ENCODE assay signal across 9 cellular contexts in the genomic region with DNA sequence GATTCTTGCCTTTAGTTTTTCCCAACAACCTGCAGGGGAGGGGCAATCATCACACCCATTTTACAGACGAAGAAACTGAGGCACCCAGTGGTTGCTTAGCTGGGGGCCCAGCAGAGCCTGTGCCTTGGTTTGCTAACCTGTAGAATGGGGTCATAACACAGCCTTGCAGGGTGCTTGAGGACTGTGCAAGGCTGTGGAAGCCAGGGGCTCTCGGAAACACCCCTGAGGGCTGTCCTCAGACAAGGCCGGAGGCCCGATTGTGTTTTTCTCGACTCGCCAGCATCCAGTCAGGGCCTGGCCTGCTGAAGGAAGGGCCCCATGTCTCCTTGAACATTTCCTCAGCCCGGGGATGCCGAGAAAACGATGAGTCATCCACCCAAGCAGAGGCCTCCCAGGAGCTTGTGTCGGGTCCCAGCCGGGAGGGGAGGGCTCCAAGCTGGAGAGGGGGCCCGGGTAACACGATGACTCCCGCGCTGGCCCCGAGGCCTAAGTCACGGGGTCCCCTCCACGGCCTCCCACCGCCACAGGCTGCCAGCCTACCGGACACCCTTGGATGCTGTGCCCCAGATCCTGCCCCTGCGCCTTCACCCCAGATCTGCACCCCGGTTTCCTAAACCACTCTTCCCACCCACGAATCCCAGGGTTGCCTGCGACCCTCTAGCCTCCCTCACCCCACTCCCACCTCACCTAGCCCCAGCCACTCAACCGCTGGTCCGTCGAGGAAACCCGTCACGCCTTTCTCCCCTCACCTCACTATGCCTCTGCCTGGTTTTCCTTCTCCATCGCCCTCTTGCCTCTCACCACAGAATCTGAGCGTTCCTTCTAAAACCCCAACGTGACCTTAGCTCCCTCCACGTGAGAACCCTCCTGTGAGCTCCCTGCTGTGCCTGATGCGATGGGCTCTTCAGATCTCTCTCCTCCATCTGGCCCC. TPM values are rescaled to one million over a fixed set of nuclear protein-coding genes. Genes with fewer than 3 reads are reported as not detected.
DNase-seq lines count a peak whose midpoint lies in the region; ATAC-seq and FAIRE-seq lines count a peak whose summit lies in the region.
"Had no signal": no experiment of that assay in that cellular context is flagged by ENCODE, and none has a peak within 500 bp of the region (broad histone marks: within the 10 kb centered on the region; RNA-seq: fewer than 3 reads in every experiment).

No MANE protein-coding gene starts in this region.

- peak overlapping the region; percentile 19 for H2BK120ac ChIP-seq in mesendoderm (ENCODE audit: low read depth, low read length)

- WGBS in mesendoderm (ENCODE audit: extremely low coverage, insufficient coverage, low lambda C conversion rate), result no CpG with 5 or more reads among the region's 34 CpGs

- H3K27ac ChIP-seq in mesendoderm (ENCODE audit: low read depth, low read length), result no peak overlapping the region
- H3K27ac ChIP-seq: uterus had no signal

- ATAC-seq in HG03159 (IDR thresholded peaks at IDR 0.05; ENCODE audit: unreplicated experiment) (no peak), HG02623 (IDR thresholded peaks at IDR 0.05; ENCODE audit: unreplicated experiment) (no peak)

- H3K23ac ChIP-seq in mesendoderm (ENCODE audit: low read length), result peak overlapping the region; percentile 98

- no peak for FAIRE-seq in GM19239 (lab: Jason Lieb, UNC)

- H3K56ac ChIP-seq in mesendoderm (ENCODE audit: low read length), result peak overlapping the region; percentile 67

- H2BK5ac ChIP-seq in mesendoderm (ENCODE audit: low read length), result peak overlapping the region; percentile 55

- H3K36me3 ChIP-seq in adipocyte (ENCODE audit: control insufficient read depth, insufficient read depth, low read length, severe bottlenecking) (no peaks in the 10 kb centered on the region), mesendoderm (ENCODE audit: control insufficient read depth, insufficient read depth, low read length) (no peaks in the 10 kb centered on the region)
- H3K36me3 ChIP-seq: uterus had no signal

- H3K18ac ChIP-seq in mesendoderm (ENCODE audit: low read length), result peak overlapping the region; percentile 15

- no peak overlapping the region for H4K8ac ChIP-seq in mesendoderm (ENCODE audit: low read depth, low read length)

- H3K79me2 ChIP-seq in mesendoderm (ENCODE audit: control insufficient read depth, insufficient read depth, low read length), result no peaks in the 10 kb centered on the region

- DNase-seq in ELF-1 (ENCODE audit: low read depth, low spot score), result peak; percentile 83
- peak; percentile 61 for DNase-seq in NOMO-1 treated with DMSO at 0.1 percent for 48 hours (lab: John Stamatoyannopoulos, UW; ENCODE audit: unreplicated experiment)
- peak; percentile 81 for DNase-seq in adipocyte (ENCODE audit: low read depth)
- peak; percentile 83 for DNase-seq in mesendoderm
- no peak for DNase-seq in NCI-H1436 (lab: John Stamatoyannopoulos, UW)
- DNase-seq in GM19239 (ENCODE audit: insufficient read length, low spot score), result no peak

- H2AK5ac ChIP-seq in mesendoderm (ENCODE audit: low read length), result peak overlapping the region; percentile 88

- no peaks in the 10 kb centered on the region for H3K27me3 ChIP-seq in adipocyte (replicated peaks; ENCODE audit: control insufficient read depth, insufficient read depth, low read length)
- H3K27me3 ChIP-seq in mesendoderm (ENCODE audit: insufficient read depth, low read length, poor library complexity), result no peaks in the 10 kb centered on the region
- H3K27me3 ChIP-seq: uterus had no signal

- H2BK15ac ChIP-seq in mesendoderm (replicated peaks; ENCODE audit: low read depth), result no peak overlapping the region

- H3K4me2 ChIP-seq in mesendoderm (ENCODE audit: low read length), result no peak overlapping the region

- no peaks in the 10 kb centered on the region for H3K9me3 ChIP-seq in adipocyte (ENCODE audit: control insufficient read depth, low read length)
- H3K9me3 ChIP-seq: uterus had no signal

- H3K4me1 ChIP-seq in adipocyte (ENCODE audit: control insufficient read depth, insufficient read depth, low read length) (peaks cover 31% of the 10 kb centered on the region), mesendoderm (ENCODE audit: control insufficient read depth, low read depth, low read length) (peaks cover 8% of the 10 kb centered on the region)
- H3K4me1 ChIP-seq: uterus had no signal

- no peak overlapping the region for H4K5ac ChIP-seq in mesendoderm (ENCODE audit: low read length)

- H3K79me1 ChIP-seq in mesendoderm (ENCODE audit: low read length), result no peaks in the 10 kb centered on the region

- no peak overlapping the region for H3K4me3 ChIP-seq in adipocyte (ENCODE audit: low read length)
- no peak overlapping the region for H3K4me3 ChIP-seq in mesendoderm (ENCODE audit: low read length)
- H3K4me3 ChIP-seq: uterus had no signal

- H3K4ac ChIP-seq in mesendoderm (ENCODE audit: low read depth, low read length), result peak overlapping the region; percentile 4

- H3K9ac ChIP-seq in adipocyte (ENCODE audit: low read length) (peak overlapping the region; percentile 79), mesendoderm (ENCODE audit: low read length) (peak overlapping the region; percentile 42)

RNA-seq across cellular contexts. Expression of a gene that starts 10.6 kb away (rescaled TPM):
- polyA plus RNA-seq in mesendoderm (2013, experiment 1 of 2), result 9.5 TPM
- polyA plus RNA-seq in mesendoderm (2013, experiment 2 of 2), result 9.0 TPM

Comparison
In these comparisons a context has a peak if more than half of its experiments do, and no peak if none do; other contexts are left out.
1. DNase-seq: peak in ELF-1 (single experiment), NOMO-1 treated with DMSO at 0.1 percent for 48 hours (single experiment), adipocyte (single experiment) and mesendoderm (single experiment); none in NCI-H1436 (single experiment) and GM19239 (single experiment).